In the genomic region with DNA sequence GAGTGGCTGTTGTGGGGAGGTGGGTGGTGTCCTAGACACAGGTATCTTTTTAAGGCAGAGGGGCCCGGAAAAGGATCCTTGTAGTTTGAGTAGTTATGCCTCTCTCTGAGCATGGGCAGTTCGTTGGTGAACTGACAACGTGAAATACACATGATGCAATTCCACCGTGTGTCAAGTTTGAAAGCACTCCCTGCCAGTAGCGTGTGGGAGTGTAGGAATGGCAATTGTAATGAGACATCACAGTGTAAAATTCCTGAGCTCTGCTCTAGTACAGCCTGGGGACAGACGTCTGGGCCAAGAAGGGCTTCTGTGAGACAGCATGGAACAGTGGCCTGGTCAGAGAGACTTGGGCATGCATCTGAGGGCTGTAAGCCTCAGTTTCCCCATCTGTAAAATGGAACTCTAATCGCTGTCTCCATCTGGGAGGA, we compare ENCODE assay signal across 14 cellular contexts. TPM values are rescaled to one million over a fixed set of nuclear protein-coding genes. Genes with fewer than 3 reads are reported as not detected.
DNase-seq lines count a peak whose midpoint lies in the region; ATAC-seq and TF ChIP-seq lines count a peak whose summit lies in the region.
"Had no signal": no experiment of that assay in that cellular context is flagged by ENCODE, and none has a peak within 500 bp of the region (broad histone marks: within the 10 kb centered on the region; RNA-seq: fewer than 3 reads in every experiment).

No MANE protein-coding gene starts in this region.

- no peak overlapping the region for H2AK5ac ChIP-seq in mesenchymal stem cell (ENCODE audit: low read length, severe bottlenecking)

- peak overlapping the region; percentile 62 for H3K9ac ChIP-seq in mesenchymal stem cell (ENCODE audit: low read length)

- no peak overlapping the region for H3K18ac ChIP-seq in mesenchymal stem cell (ENCODE audit: low read depth in 1 of 2, low read length in 2 of 2)

- H3K4me3 ChIP-seq in AG10803 (ENCODE audit: low read length) (no peak overlapping the region), brain microvascular endothelial cell (ENCODE audit: low read depth, low read length) (no peak overlapping the region), mesenchymal stem cell (ENCODE audit: insufficient read depth in 1 of 2, low read depth in 1 of 2, low read length in 2 of 2) (no peak overlapping the region)
- H3K4me3 ChIP-seq: body of pancreas, heart right ventricle, tibial artery had no signal

- in situ Hi-C loops in brain microvascular endothelial cell (cut with HindIII; ENCODE audit: low pct_ligation_motif_present, low sequenced_read_pairs): no loop called here

- peaks cover 9% of the 10 kb centered on the region for H3K4me1 ChIP-seq in mesenchymal stem cell (ENCODE audit: control insufficient read depth, insufficient read depth, low read depth, low read length)

- no peak overlapping the region for H3K14ac ChIP-seq in mesenchymal stem cell (ENCODE audit: low read length in 2 of 2)

- no peak overlapping the region for H2AFZ ChIP-seq in mesenchymal stem cell (ENCODE audit: low read depth, low read length)

- ATAC-seq in Right ventricle myocardium inferior: no peak
- ATAC-seq: activated CD8-positive, alpha-beta T cell treated with anti-CD3 and anti-CD28 coated beads, Interleukin-2, amount 10 ng/mL, durations not matched to agents 7 days and 5 days; body of pancreas had no signal

- peaks cover 36% of the 10 kb centered on the region for H3K79me1 ChIP-seq in mesenchymal stem cell (replicated peaks; ENCODE audit: low read length, poor library complexity, severe bottlenecking)

- no peak overlapping the region for H2BK5ac ChIP-seq in mesenchymal stem cell (ENCODE audit: low read depth, low read length, poor library complexity, severe bottlenecking)

- no peak overlapping the region for H3K23ac ChIP-seq in mesenchymal stem cell (ENCODE audit: low read length in 2 of 2)

- H3K36me3 ChIP-seq in brain microvascular endothelial cell (replicated peaks): no peaks in the 10 kb centered on the region
- peaks cover 0 to 25% of the 10 kb centered on the region in 2 experiments for H3K36me3 ChIP-seq in mesenchymal stem cell (ENCODE audit: control insufficient read depth in 1 of 2, insufficient read depth in 2 of 2, low read depth in 1 of 2, low read length in 2 of 2)

- H3K27ac ChIP-seq in brain microvascular endothelial cell (peak overlapping the region; percentile 16), mesenchymal stem cell (ENCODE audit: low read length, poor library complexity, severe bottlenecking) (no peak overlapping the region)
- H3K27ac ChIP-seq: body of pancreas, tibial artery had no signal

- no peak overlapping the region for H3K4me2 ChIP-seq in mesenchymal stem cell (ENCODE audit: low read length, poor library complexity, severe bottlenecking)

- intact Hi-C loops in Right ventricle myocardium inferior (cut with DNase I): loop anchor here (5.0 to 10.0 kb wide), 3 partner anchors 200 to 328 kb away; a partner anchor contains a TSS

- H2BK120ac ChIP-seq in mesenchymal stem cell (ENCODE audit: low read depth, low read length): no peak overlapping the region

- TF ChIP-seq CTCF in AG10803 (conservative IDR thresholded peaks at IDR 0.05; ENCODE audit: low read length): no peak
- no peak for TF ChIP-seq CTCF in brain microvascular endothelial cell (IDR thresholded peaks at IDR 0.05; ENCODE audit: low read depth, low read length, missing control alignments)

- DNase-seq in AG10803 (ENCODE audit: low read depth): peak; percentile 92
- peak; percentile 28 for DNase-seq in HS-5 (ENCODE audit: low read depth)
- peak; percentile 75 for DNase-seq in brain microvascular endothelial cell
- DNase-seq in mesenchymal stem cell: peak; percentile 65
- DNase-seq in Right ventricle myocardium inferior (ENCODE audit: missing footprints): no peak
- no peak for DNase-seq in HT-29 (ENCODE audit: low spot score)
- DNase-seq in NCI-H446 (lab: John Stamatoyannopoulos, UW): no peak
- no peak for DNase-seq in NCI-H1048 (lab: John Stamatoyannopoulos, UW)
- DNase-seq: activated CD8-positive, alpha-beta T cell treated with anti-CD3 and anti-CD28 coated beads, Interleukin-2, amount 10 ng/mL, durations not matched to agents 7 days and 5 days; heart right ventricle; NCI-H1436; SHP77 treated with DMSO at 0.1 percent for 48 hours; tibial artery had no signal

- H4K8ac ChIP-seq in mesenchymal stem cell (ENCODE audit: low read length): no peak overlapping the region

- no peak overlapping the region for H2BK15ac ChIP-seq in mesenchymal stem cell (ENCODE audit: low read depth, poor library complexity, severe bottlenecking)

- 62% methylated on average over 7 of the region's 7 CpGs for WGBS in mesenchymal stem cell

- peak overlapping the region in 1 of 2 experiments; percentile 24 for H3K4ac ChIP-seq in mesenchymal stem cell (ENCODE audit: low read depth in 1 of 2, low read length in 2 of 2)

- no peaks in the 10 kb centered on the region for H3K27me3 ChIP-seq in brain microvascular endothelial cell (replicated peaks)
- no peaks in the 10 kb centered on the region for H3K27me3 ChIP-seq in mesenchymal stem cell (ENCODE audit: control insufficient read depth in 1 of 2, insufficient read depth in 1 of 2, low read length in 2 of 2)
- H3K27me3 ChIP-seq: body of pancreas, heart right ventricle, tibial artery had no signal

- H3K9me3 ChIP-seq in mesenchymal stem cell (ENCODE audit: control insufficient read depth, low read length): no peaks in the 10 kb centered on the region
- H3K9me3 ChIP-seq: body of pancreas, heart right ventricle, tibial artery had no signal

- no peak overlapping the region for H4K91ac ChIP-seq in mesenchymal stem cell (ENCODE audit: low read length)

- H2BK12ac ChIP-seq in mesenchymal stem cell (ENCODE audit: low read length in 2 of 2): no peak overlapping the region

RNA-seq across cellular contexts. Expression of a gene that starts 10.4 kb away (rescaled TPM):
- 3.5 TPM for polyA plus RNA-seq in mesenchymal stem cell (2013, experiment 1 of 2)
- polyA plus RNA-seq in mesenchymal stem cell (2013, experiment 2 of 2): 3.5 TPM
- 2.0 TPM for total RNA-seq in Right ventricle myocardium inferior
- total RNA-seq in HT-29 (2014; rRNA removed; shearing (Covaris generic)): 95.9 and 102 TPM in 2 replicates

RNA-seq across cellular contexts. Expression of a gene that starts 29.2 kb away (rescaled TPM):
- polyA plus RNA-seq in mesenchymal stem cell (2013, experiment 1 of 2): 96.5 TPM
- 94.5 TPM for polyA plus RNA-seq in mesenchymal stem cell (2013, experiment 2 of 2)
- 494 TPM for total RNA-seq in Right ventricle myocardium inferior
- 19.4 and 25.0 TPM in 2 replicates for total RNA-seq in HT-29 (2014; rRNA removed; shearing (Covaris generic))

RNA-seq across cellular contexts. Expression of a gene that starts 56.3 kb away (rescaled TPM):
- polyA plus RNA-seq in mesenchymal stem cell (2013, experiment 1 of 2): 27.9 TPM
- 26.5 TPM for polyA plus RNA-seq in mesenchymal stem cell (2013, experiment 2 of 2)
- total RNA-seq in Right ventricle myocardium inferior: 60.2 TPM
- total RNA-seq in HT-29 (2014; rRNA removed; shearing (Covaris generic)): 71.7 and 89.0 TPM in 2 replicates

RNA-seq across cellular contexts. Expression of a gene that starts 59.2 kb away (rescaled TPM):
- 8.3 TPM for polyA plus RNA-seq in mesenchymal stem cell (2013, experiment 1 of 2)
- 9.0 TPM for polyA plus RNA-seq in mesenchymal stem cell (2013, experiment 2 of 2)
- total RNA-seq in Right ventricle myocardium inferior: 27.0 TPM
- total RNA-seq in HT-29 (2014; rRNA removed; shearing (Covaris generic)): 1.2 and 2.0 TPM in 2 replicates

Comparison
In these comparisons a context has a peak if more than half of its experiments do, and no peak if none do; other contexts are left out.
1. DNase-seq: peak in AG10803 (single experiment), HS-5 (single experiment), brain microvascular endothelial cell (single experiment) and mesenchymal stem cell (single experiment); none in Right ventricle myocardium inferior (single experiment), HT-29 (single experiment), NCI-H446 (0 of 2) and NCI-H1048 (single experiment).
2. RNA of a gene that starts 10.4 kb away (total RNA-seq): 95.9 to 102 TPM in HT-29; 2.0 TPM in Right ventricle myocardium inferior (single experiment); every median in the first group is over 10 times any median in the second.
3. RNA of a gene that starts 29.2 kb away (total RNA-seq): 494 TPM in Right ventricle myocardium inferior (single experiment); 19.4 to 25.0 TPM in HT-29; every median in the first group is over 10 times any median in the second.